ENCODE assay signal across 1 cellular context in genomic region chr15:63114465-63114864, GRCh38.
TF ChIP-seq lines count a peak whose summit lies in the region.

No MANE protein-coding gene starts in this region.

TF ChIP-seq in K562, 482 proteins besides CTCF, POLR2A, EP300 and RAD21:
- TF ChIP-seq ZKSCAN3 (CRISPR knock-in tag; IDR thresholded peaks at IDR 0.05): no peak
- TF ChIP-seq, protein P1, sequence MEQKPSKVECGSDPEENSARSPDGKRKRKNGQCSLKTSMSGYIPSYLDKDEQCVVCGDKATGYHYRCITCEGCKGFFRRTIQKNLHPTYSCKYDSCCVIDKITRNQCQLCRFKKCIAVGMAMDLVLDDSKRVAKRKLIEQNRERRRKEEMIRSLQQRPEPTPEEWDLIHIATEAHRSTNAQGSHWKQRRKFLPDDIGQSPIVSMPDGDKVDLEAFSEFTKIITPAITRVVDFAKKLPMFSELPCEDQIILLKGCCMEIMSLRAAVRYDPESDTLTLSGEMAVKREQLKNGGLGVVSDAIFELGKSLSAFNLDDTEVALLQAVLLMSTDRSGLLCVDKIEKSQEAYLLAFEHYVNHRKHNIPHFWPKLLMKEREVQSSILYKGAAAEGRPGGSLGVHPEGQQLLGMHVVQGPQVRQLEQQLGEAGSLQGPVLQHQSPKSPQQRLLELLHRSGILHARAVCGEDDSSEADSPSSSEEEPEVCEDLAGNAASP (IDR thresholded peaks at IDR 0.05): no peak
- TF ChIP-seq, protein P2, sequence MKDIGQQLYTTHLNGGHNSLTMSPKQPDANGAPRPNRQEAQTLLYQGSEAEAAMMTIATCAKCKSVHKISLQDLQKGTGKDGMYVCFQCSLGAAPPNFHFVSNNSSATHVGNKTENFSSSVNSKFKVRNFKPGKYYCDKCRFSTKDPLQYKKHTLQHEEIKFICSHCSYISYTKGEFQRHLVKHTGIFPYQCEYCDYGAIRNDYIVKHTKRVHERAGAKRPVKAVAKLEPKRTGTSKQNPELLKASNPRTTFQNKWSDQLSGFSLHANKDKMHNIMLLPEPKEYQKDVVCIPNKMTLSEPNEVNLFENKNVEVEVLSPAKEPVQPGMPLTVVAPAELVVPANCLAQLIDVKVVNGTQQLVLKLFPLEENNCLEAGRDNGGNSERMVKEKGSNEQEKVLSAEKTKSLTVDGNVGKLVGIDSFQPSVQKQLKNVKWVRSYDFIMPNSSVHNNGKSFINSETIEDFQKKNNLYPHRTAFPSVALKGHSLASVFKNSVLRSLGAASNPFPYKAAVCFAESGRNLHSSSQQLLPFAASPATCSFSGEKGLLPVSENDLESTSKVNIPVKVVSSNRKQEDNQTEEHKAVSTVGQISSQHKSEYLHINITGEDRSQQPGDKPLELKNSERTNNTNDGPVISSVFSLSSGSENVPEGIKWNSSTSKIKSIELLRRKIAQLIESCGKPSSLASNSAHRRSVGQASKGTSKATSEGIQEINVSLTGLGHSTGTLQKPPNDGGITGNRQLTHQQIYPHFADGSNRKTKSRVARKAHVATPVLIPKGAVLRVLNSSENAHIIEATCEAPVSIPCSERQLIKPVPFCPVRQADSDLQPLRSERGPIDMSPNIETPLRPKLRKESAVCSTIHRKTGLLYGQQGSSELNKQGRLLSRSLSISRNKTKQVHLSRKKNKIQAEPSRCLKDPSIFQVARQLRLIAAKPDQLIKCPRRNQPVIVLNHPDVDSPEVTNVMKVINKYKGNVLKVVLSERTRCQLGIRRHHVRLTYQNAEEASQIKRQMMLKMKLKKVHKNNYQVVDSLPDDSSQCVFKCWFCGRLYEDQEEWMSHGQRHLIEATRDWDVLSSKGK (CRISPR knock-in tag; IDR thresholded peaks at IDR 0.05): no peak
- TF ChIP-seq RBM25 (IDR thresholded peaks at IDR 0.05; ENCODE audit: low read depth, low read length, severe bottlenecking): no peak
- TF ChIP-seq HES1 (IDR thresholded peaks at IDR 0.05; ENCODE audit: low read depth): no peak
- no peak for TF ChIP-seq PCBP1 (IDR thresholded peaks at IDR 0.05; ENCODE audit: low read depth, low read length, poor library complexity, severe bottlenecking)
- no peak for TF ChIP-seq HMG20B (CRISPR knock-in tag; IDR thresholded peaks at IDR 0.05)
- TF ChIP-seq ZNF274 (IDR thresholded peaks at IDR 0.05; ENCODE audit: borderline replicate concordance, low read depth, low read length): no peak
- TF ChIP-seq FOXK2 (conservative IDR thresholded peaks at IDR 0.05 in 1 of 2, IDR thresholded peaks at IDR 0.05 in 1 of 2; ENCODE audit: low read depth in 2 of 2): no peak
- TF ChIP-seq ZNF431 (CRISPR knock-in tag; IDR thresholded peaks at IDR 0.05): no peak
- TF ChIP-seq ILF3 (IDR thresholded peaks at IDR 0.05; ENCODE audit: borderline replicate concordance): no peak
- TF ChIP-seq ZNF785 (CRISPR knock-in tag; IDR thresholded peaks at IDR 0.05): no peak
- TF ChIP-seq SMAD2 (IDR thresholded peaks at IDR 0.05; ENCODE audit: low read depth, low read length): no peak
- TF ChIP-seq DDX20 (tag; IDR thresholded peaks at IDR 0.05; ENCODE audit: low read depth): no peak
- TF ChIP-seq MEF2D (tag; conservative IDR thresholded peaks at IDR 0.05; ENCODE audit: low read depth): no peak
- no peak for TF ChIP-seq MIER1 (IDR thresholded peaks at IDR 0.05; ENCODE audit: low read depth)
- no peak for TF ChIP-seq SIRT6 (IDR thresholded peaks at IDR 0.05; ENCODE audit: low read depth, low read length)
TF ChIP-seq in K562: peak in this region for 0.
